ENCODE assay signal across 11 cellular contexts in the genomic region with DNA sequence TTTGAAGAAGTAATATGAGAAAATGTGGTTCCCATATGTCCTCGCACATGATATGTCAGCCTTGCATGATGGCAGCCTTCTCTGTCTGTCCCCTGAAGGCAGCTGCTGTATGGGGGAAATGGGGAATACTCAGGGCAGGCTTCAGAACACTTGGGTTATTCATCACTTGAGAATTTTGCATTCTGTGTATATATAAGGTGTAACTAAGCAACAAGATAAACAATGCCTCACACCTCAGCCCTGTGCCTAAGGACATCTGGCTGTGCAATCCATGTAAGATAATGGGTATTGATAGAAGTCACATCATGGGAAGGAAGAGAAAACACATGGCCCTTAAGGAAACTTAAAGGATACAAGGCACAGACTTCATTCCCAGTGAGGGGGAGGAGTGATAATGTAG. TPM values are rescaled to one million over a fixed set of nuclear protein-coding genes. Genes with fewer than 3 reads are reported as not detected.
A peak's percentile ranks its signal among the peaks of the same experiment; 100 is the strongest.
DNase-seq lines count a peak whose midpoint lies in the region; TF ChIP-seq lines count a peak whose summit lies in the region.
"Had no signal": no experiment of that assay in that cellular context is flagged by ENCODE, and none has a peak within 500 bp of the region (broad histone marks: within the 10 kb centered on the region; RNA-seq: fewer than 3 reads in every experiment).

No MANE protein-coding gene starts in this region.

- no peak for TF ChIP-seq CTCF in fibroblast of the aortic adventitia (IDR thresholded peaks at IDR 0.05; ENCODE audit: insufficient read depth, low read length)

- DNase-seq in HCEC 1CT (peak; percentile 71), SK-N-DZ (ENCODE audit: low spot score) (peak; percentile 57), fibroblast of the aortic adventitia (ENCODE audit: low read depth) (peak; percentile 58), renal cortical epithelial cell (ENCODE audit: low read depth) (peak; percentile 33), globus pallidus (ENCODE audit: low spot score) (no peak)
- DNase-seq in activated naive CD4-positive, alpha-beta T cell treated with Interleukin-2 at 50 U/mL for 16 hours, result no peak
- DNase-seq in activated effector memory CD4-positive, alpha-beta T cell treated with Interleukin-2 at 50 U/mL for 16 hours, result no peak
- DNase-seq: activated CD4-positive, alpha-beta T cell treated with anti-CD3 and anti-CD28 coated beads, Interleukin-2, amount 10 ng/mL, durations not matched to agents 7 days and 5 days; activated effector memory CD4-positive, alpha-beta T cell treated with anti-CD3 and anti-CD28 coated beads, Interleukin-2, amount 50 U/mL, for 16 hours; NCI-H1092 had no signal

- H3K4me3 ChIP-seq in fibroblast of the aortic adventitia (ENCODE audit: low read depth, low read length), result no peak overlapping the region

RNA-seq across cellular contexts. Expression of gene RAB27B, which starts 52.4 kb away (rescaled TPM):
- polyA plus RNA-seq in SK-N-DZ (2014; cell fraction: cytosol; rRNA removed), result 6.6 and 6.9 TPM in 2 replicates
- 5.8 and 6.0 TPM in 2 replicates for polyA plus RNA-seq in SK-N-DZ (2014; cell fraction: nucleus; rRNA removed)
- total RNA-seq in fibroblast of the aortic adventitia (ENCODE audit: low replicate concordance) (1.7 and 38.0 TPM in 2 replicates), renal cortical epithelial cell (3.3 and 4.0 TPM in 2 replicates)
- total RNA-seq: lung microvascular endothelial cell had no signal

Comparison
In these comparisons a context has a peak if more than half of its experiments do, and no peak if none do; other contexts are left out.
1. DNase-seq: peak in HCEC 1CT (single experiment), SK-N-DZ (single experiment), fibroblast of the aortic adventitia (single experiment) and renal cortical epithelial cell (single experiment); none in activated naive CD4-positive, alpha-beta T cell treated with Interleukin-2 at 50 U/mL for 16 hours (single experiment), globus pallidus (single experiment) and activated effector memory CD4-positive, alpha-beta T cell treated with Interleukin-2 at 50 U/mL for 16 hours (single experiment).